In genomic region chrX:69195197-69195596, GRCh38 we compare ENCODE assay signal across 26 cellular contexts.
"Had no signal": no experiment of that assay in that cellular context is flagged by ENCODE, and none has a peak within 500 bp of the region (broad histone marks: within the 10 kb centered on the region; RNA-seq: fewer than 3 reads in every experiment).

No MANE protein-coding gene starts in this region.

- DNase-seq: cortex of kidney; effector memory CD4-positive, alpha-beta T cell; foreskin fibroblast; glutamatergic neuron; immature natural killer cell; kidney; left colon; mammary epithelial cell; natural killer cell; spleen; stimulated activated CD4-positive, alpha-beta T cell treated with anti-CD3 and anti-CD28 coated beads, Interleukin-15, amount 100 ng/mL, for 24 hours; stimulated activated CD4-positive, alpha-beta T cell treated with anti-CD3 and anti-CD28 coated beads, Interleukin-1b, Interleukin-23, amount 100 ng/mL, for 48 hours; stimulated activated CD4-positive, alpha-beta T cell treated with anti-CD3 and anti-CD28 coated beads, Interleukin-4, amount 100 ng/mL, for 24 hours; tibial artery had no signal

- H3K9me3 ChIP-seq: esophagus muscularis mucosa, gastroesophageal sphincter, prostate gland, spleen, tibial artery, upper lobe of left lung, vagina had no signal

- H3K4me1 ChIP-seq: esophagus muscularis mucosa, gastroesophageal sphincter, prostate gland, spleen, tibial artery, upper lobe of left lung, vagina had no signal

- ATAC-seq: gastroesophageal sphincter; left colon; natural killer cell; sciatic nerve; stimulated activated memory B cell treated with anti-CD40 and anti-IgM and Interleukin-4, amounts not matched to agents 10 μg/mL and 1 μg/mL and 100 μg/mL, for 72 hours had no signal

- H3K4me3 ChIP-seq: dorsolateral prefrontal cortex, esophagus muscularis mucosa, gastroesophageal sphincter, prostate gland, spleen, tibial artery, upper lobe of left lung, vagina had no signal

- H3K27ac ChIP-seq: dorsolateral prefrontal cortex, epithelial cell of prostate, esophagus muscularis mucosa, gastroesophageal sphincter, parathyroid adenoma, prostate gland, spleen, tibial artery, upper lobe of left lung, vagina had no signal

- H3K4me1 Mint-ChIP-seq: immature natural killer cell; natural killer cell; stimulated activated memory B cell treated with anti-CD40 and anti-IgM and Interleukin-4, amounts not matched to agents 10 μg/mL and 1 μg/mL and 100 μg/mL, for 72 hours had no signal

- FAIRE-seq: kidney had no signal

- H3K27me3 ChIP-seq: gastroesophageal sphincter, tibial artery, upper lobe of left lung, vagina had no signal

- H3K9me3 Mint-ChIP-seq: immature natural killer cell; natural killer cell; stimulated activated memory B cell treated with anti-CD40 and anti-IgM and Interleukin-4, amounts not matched to agents 10 μg/mL and 1 μg/mL and 100 μg/mL, for 72 hours; stimulated activated naive CD8-positive, alpha-beta T cell treated with anti-CD3 and anti-CD28 coated beads, Interleukin-15, Interleukin-2, amounts not matched to agents 100 ng/mL and 50 ng/mL, for 24 hours had no signal

- H2AFZ ChIP-seq: parathyroid adenoma had no signal

- H3K36me3 Mint-ChIP-seq: immature natural killer cell; mesothelial cell of epicardium; natural killer cell; stimulated activated memory B cell treated with anti-CD40 and anti-IgM and Interleukin-4, amounts not matched to agents 10 μg/mL and 1 μg/mL and 100 μg/mL, for 72 hours had no signal

- H3K27me3 Mint-ChIP-seq: stimulated activated memory B cell treated with anti-CD40 and anti-IgM and Interleukin-4, amounts not matched to agents 10 μg/mL and 1 μg/mL and 100 μg/mL, for 72 hours; stimulated activated naive CD8-positive, alpha-beta T cell treated with anti-CD3 and anti-CD28 coated beads, Interleukin-15, Interleukin-2, amounts not matched to agents 100 ng/mL and 50 ng/mL, for 24 hours had no signal

- H3K4me3 Mint-ChIP-seq: immature natural killer cell; mesothelial cell of epicardium; natural killer cell; stimulated activated memory B cell treated with anti-CD40 and anti-IgM and Interleukin-4, amounts not matched to agents 10 μg/mL and 1 μg/mL and 100 μg/mL, for 72 hours; stimulated activated naive CD8-positive, alpha-beta T cell treated with anti-CD3 and anti-CD28 coated beads, Interleukin-15, Interleukin-2, amounts not matched to agents 100 ng/mL and 50 ng/mL, for 24 hours had no signal

- H3K36me3 ChIP-seq: esophagus muscularis mucosa, gastroesophageal sphincter, prostate gland, spleen, tibial artery, upper lobe of left lung, vagina had no signal

- H3K27ac Mint-ChIP-seq: immature natural killer cell; mesothelial cell of epicardium; natural killer cell; stimulated activated memory B cell treated with anti-CD40 and anti-IgM and Interleukin-4, amounts not matched to agents 10 μg/mL and 1 μg/mL and 100 μg/mL, for 72 hours; stimulated activated naive CD8-positive, alpha-beta T cell treated with anti-CD3 and anti-CD28 coated beads, Interleukin-15, Interleukin-2, amounts not matched to agents 100 ng/mL and 50 ng/mL, for 24 hours had no signal

- H3K9ac ChIP-seq: parathyroid adenoma had no signal

- H3K79me2 ChIP-seq: parathyroid adenoma had no signal
